23 cellular contexts compared by ENCODE assay signal in genomic region chr16:8683640-8684039, GRCh38. TPM values are rescaled to one million over a fixed set of nuclear protein-coding genes. Genes with fewer than 3 reads are reported as not detected.
A peak's percentile ranks its signal among the peaks of the same experiment; 100 is the strongest.
DNase-seq lines count a peak whose midpoint lies in the region; TF ChIP-seq lines count a peak whose summit lies in the region.
"Had no signal": no experiment of that assay in that cellular context is flagged by ENCODE, and none has a peak within 500 bp of the region (broad histone marks: within the 10 kb centered on the region; RNA-seq: fewer than 3 reads in every experiment).

No MANE protein-coding gene starts in this region.

- H3F3A ChIP-seq in neural progenitor cell (ENCODE audit: low read depth) = peaks cover 10% of the 10 kb centered on the region

- no peak overlapping the region for H2AFZ ChIP-seq in neural progenitor cell (replicated peaks)

- no peaks in the 10 kb centered on the region for H3K79me2 ChIP-seq in neural progenitor cell (ENCODE audit: low read depth)

- H3K4me3 ChIP-seq in BE2C (ENCODE audit: low read depth, low read length) (no peak overlapping the region), neural progenitor cell (no peak overlapping the region)
- H3K4me3 ChIP-seq: A549, BLaER1 had no signal

- H3K4me3 Mint-ChIP-seq in glutamatergic neuron (ENCODE audit: unreplicated experiment) (peak overlapping the region; percentile 2), neural progenitor cell (peak overlapping the region; percentile 7)
- H3K4me3 Mint-ChIP-seq: B cell; CD14-positive monocyte; CD4-positive, alpha-beta memory T cell; CD4-positive, CD25-positive, alpha-beta regulatory T cell; CD8-positive, alpha-beta memory T cell had no signal

- peaks cover 48% of the 10 kb centered on the region for H4K20me1 ChIP-seq in neural progenitor cell (ENCODE audit: low read depth)

- H3K27me3 Mint-ChIP-seq in glutamatergic neuron (ENCODE audit: unreplicated experiment) (peaks cover 8% of the 10 kb centered on the region), neural progenitor cell (ENCODE audit: insufficient read depth, low read depth) (peaks cover 7% of the 10 kb centered on the region)
- H3K27me3 Mint-ChIP-seq: B cell; CD4-positive, alpha-beta memory T cell; CD4-positive, CD25-positive, alpha-beta regulatory T cell had no signal

- peaks cover 15% of the 10 kb centered on the region for H3K4me1 Mint-ChIP-seq in glutamatergic neuron (ENCODE audit: low read depth, unreplicated experiment)
- peaks cover 29% of the 10 kb centered on the region for H3K4me1 Mint-ChIP-seq in neural progenitor cell
- H3K4me1 Mint-ChIP-seq: CD14-positive monocyte had no signal

- no peak overlapping the region for H3K9ac ChIP-seq in neural progenitor cell
- H3K9ac ChIP-seq: BLaER1 had no signal

- H3K27ac Mint-ChIP-seq in glutamatergic neuron (ENCODE audit: unreplicated experiment) = peak overlapping the region; percentile 48
- H3K27ac Mint-ChIP-seq in neural progenitor cell = peak overlapping the region; percentile 12
- H3K27ac Mint-ChIP-seq: B cell; CD14-positive monocyte; CD4-positive, CD25-positive, alpha-beta regulatory T cell had no signal

- no peak overlapping the region for H3K4me2 ChIP-seq in neural progenitor cell
- H3K4me2 ChIP-seq: A549, BLaER1 had no signal

- no peak overlapping the region for H3K27ac ChIP-seq in neural progenitor cell
- H3K27ac ChIP-seq: 22Rv1, A549, BLaER1 had no signal

- H3K36me3 Mint-ChIP-seq in glutamatergic neuron (ENCODE audit: unreplicated experiment) (peaks cover 9% of the 10 kb centered on the region), neural progenitor cell (peaks cover 7% of the 10 kb centered on the region)

- TF ChIP-seq CTCF in BE2C (IDR thresholded peaks at IDR 0.05; ENCODE audit: low read depth, low read length) (no peak), glutamatergic neuron (IDR thresholded peaks at IDR 0.05; ENCODE audit: partially characterized antibody, unreplicated experiment) (no peak), neural progenitor cell (IDR thresholded peaks at IDR 0.05) (no peak)

- H3K4me1 ChIP-seq in BE2C (peaks cover 22% of the 10 kb centered on the region), neural progenitor cell (peaks cover 11% of the 10 kb centered on the region)

- H3K9me3 ChIP-seq in BE2C (no peaks in the 10 kb centered on the region; the same call in none of the 2 replicates), neural progenitor cell (ENCODE audit: low read depth) (no peaks in the 10 kb centered on the region)

- H3K36me3 ChIP-seq in BE2C (no peaks in the 10 kb centered on the region), neural progenitor cell (no peaks in the 10 kb centered on the region)

- DNase-seq in BE2C (peak; percentile 29), glutamatergic neuron (no peak), neural progenitor cell (ENCODE audit: low spot score) (no peak), GF-D8 (lab: John Stamatoyannopoulos, UW) (no peak), middle frontal gyrus (ENCODE audit: extremely low spot score, low spot score) (no peak)
- DNase-seq: AML-193; C1 segment of cervical spinal cord; CD4-positive, alpha-beta memory T cell; CD4-positive, CD25-positive, alpha-beta regulatory T cell; CD8-positive, alpha-beta memory T cell; COR-L47; DMS 273 treated with DMSO at 0.1 percent for 48 hours; DMS153; DMS53; DMS79; DND-41; EL; GDM1 had no signal

- H3K9me3 Mint-ChIP-seq in glutamatergic neuron (ENCODE audit: unreplicated experiment) (peaks cover 7% of the 10 kb centered on the region), neural progenitor cell (peaks cover 15% of the 10 kb centered on the region)

- H3K27me3 ChIP-seq in BE2C = no peaks in the 10 kb centered on the region
- peaks cover 65% of the 10 kb centered on the region for H3K27me3 ChIP-seq in neural progenitor cell
- H3K27me3 ChIP-seq: BLaER1 had no signal

RNA-seq across cellular contexts. Expression of gene ABAT, which starts 9.2 kb away (rescaled TPM):
- 20.4 TPM for polyA plus RNA-seq in BE2C (2012; ENCODE audit: insufficient read depth, insufficient read length, low read depth)
- total RNA-seq in glutamatergic neuron (ENCODE audit: unreplicated experiment) (70.9 TPM), neural progenitor cell (ENCODE audit: low replicate concordance) (7.3 and 7.9 TPM in 2 replicates)
